Comparison of ENCODE assay signal across 21 cellular contexts in the genomic region with DNA sequence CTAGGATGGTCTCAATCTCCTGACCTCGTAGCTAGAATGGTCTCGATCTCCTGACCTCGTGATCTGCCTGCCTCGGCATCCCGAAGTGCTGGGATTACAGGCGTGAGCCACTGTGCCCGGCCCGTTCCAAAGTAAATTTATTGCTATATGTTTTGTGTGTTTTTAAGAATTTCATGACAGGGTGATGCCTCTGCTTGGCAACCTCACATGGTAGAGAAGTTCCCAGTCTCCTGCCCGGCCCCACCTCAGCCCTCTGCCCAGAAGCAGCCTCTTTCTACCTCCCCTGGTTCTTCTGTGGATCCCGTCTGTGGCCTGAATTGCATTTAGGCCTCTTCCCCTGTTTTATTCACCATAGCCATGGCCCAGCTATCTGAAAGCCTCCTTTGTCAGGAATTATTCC.
"Had no signal": no experiment of that assay in that cellular context is flagged by ENCODE, and none has a peak within 500 bp of the region (broad histone marks: within the 10 kb centered on the region; RNA-seq: fewer than 3 reads in every experiment).

No MANE protein-coding gene starts in this region.

- H3K27ac Mint-ChIP-seq: activated CD8-positive, alpha-beta T cell treated with anti-CD3 and anti-CD28 coated beads, Interleukin-2, amount 10 ng/mL, durations not matched to agents 7 days and 5 days; stimulated activated naive CD8-positive, alpha-beta T cell treated with anti-CD3 and anti-CD28 coated beads, Interleukin-15, Interleukin-2, amounts not matched to agents 100 ng/mL and 50 ng/mL, for 24 hours; T-cell had no signal

- H3K4me2 ChIP-seq: hepatocyte, SK-N-SH, smooth muscle cell had no signal

- H3K36me3 Mint-ChIP-seq: naive thymus-derived CD8-positive, alpha-beta T cell had no signal

- DNase-seq: activated CD4-positive, alpha-beta T cell treated with anti-CD3 and anti-CD28 coated beads for 4 hours; activated CD8-positive, alpha-beta memory T cell treated with anti-CD3 and anti-CD28 coated beads, Interleukin-2, amount 50 U/mL, for 4 hours; activated CD8-positive, alpha-beta T cell treated with anti-CD3 and anti-CD28 coated beads, Interleukin-2, amount 10 ng/mL, durations not matched to agents 7 days and 5 days; activated gamma-delta T cell; activated T-cell treated with anti-CD3 and anti-CD28 coated beads, Interleukin-2, amount 50 U/mL, for 48 hours; mammary epithelial cell; right cardiac atrium; SK-N-SH; T-cell; testis; upper lobe of right lung; WERI-Rb-1 had no signal

- H3K27me3 ChIP-seq: esophagus muscularis mucosa, hepatocyte, testis, upper lobe of right lung had no signal

- H3K4me1 ChIP-seq: prostate gland had no signal

- H3K4me3 ChIP-seq: esophagus muscularis mucosa, hepatocyte, prostate gland, smooth muscle cell, testis, upper lobe of right lung had no signal

- H3K9me3 Mint-ChIP-seq: naive thymus-derived CD8-positive, alpha-beta T cell; stimulated activated naive CD8-positive, alpha-beta T cell treated with anti-CD3 and anti-CD28 coated beads, Interleukin-15, Interleukin-2, amounts not matched to agents 100 ng/mL and 50 ng/mL, for 24 hours; T-cell had no signal

- H3K27ac ChIP-seq: esophagus muscularis mucosa, hepatocyte, prostate gland, testis, upper lobe of right lung, WERI-Rb-1 had no signal

- H3K9me2 ChIP-seq: SK-N-SH had no signal

- H3K4me3 Mint-ChIP-seq: activated CD8-positive, alpha-beta T cell treated with anti-CD3 and anti-CD28 coated beads, Interleukin-2, amount 10 ng/mL, durations not matched to agents 7 days and 5 days; stimulated activated naive CD8-positive, alpha-beta T cell treated with anti-CD3 and anti-CD28 coated beads, Interleukin-15, Interleukin-2, amounts not matched to agents 100 ng/mL and 50 ng/mL, for 24 hours had no signal

- ATAC-seq: activated CD8-positive, alpha-beta T cell treated with anti-CD3 and anti-CD28 coated beads, Interleukin-2, amount 10 ng/mL, durations not matched to agents 7 days and 5 days; left lobe of liver; naive thymus-derived CD8-positive, alpha-beta T cell; right cardiac atrium; T-cell had no signal

- H3K9me3 ChIP-seq: esophagus muscularis mucosa, prostate gland, SK-N-SH, testis, upper lobe of right lung had no signal

- FAIRE-seq: bronchial epithelial cell, colon had no signal
